ENCODE assay signal across 21 cellular contexts in the genomic region with DNA sequence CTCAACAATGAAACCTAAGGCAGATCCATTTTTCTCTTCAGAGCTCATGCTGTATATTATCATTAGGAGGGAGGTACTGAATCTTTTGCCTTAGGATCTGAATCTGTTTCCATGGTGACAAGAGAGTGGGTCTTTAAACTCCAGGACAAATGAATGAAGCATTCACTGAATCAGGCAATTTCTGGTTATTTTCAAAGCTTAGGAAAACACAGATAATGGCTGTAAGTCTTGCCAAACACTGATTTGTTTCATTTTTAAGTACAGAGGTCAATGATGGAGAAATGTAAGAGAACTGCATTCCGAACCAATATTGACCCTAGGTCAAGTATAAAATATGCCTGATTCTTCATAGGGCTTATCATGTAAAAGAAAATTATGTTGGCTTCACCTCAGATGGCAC.
"Had no signal": no experiment of that assay in that cellular context is flagged by ENCODE, and none has a peak within 500 bp of the region (broad histone marks: within the 10 kb centered on the region; RNA-seq: fewer than 3 reads in every experiment).

No MANE protein-coding gene starts in this region.

- H3K27me3 ChIP-seq: heart right ventricle, right atrium auricular region, upper lobe of left lung had no signal

- H3K9me3 Mint-ChIP-seq: activated CD4-positive, alpha-beta T cell treated with anti-CD3 and anti-CD28 coated beads, Interleukin-2, amount 10 ng/mL, durations not matched to agents 24 days and 14 days; activated CD8-positive, alpha-beta T cell treated with anti-CD3 and anti-CD28 coated beads for 36 hours; activated naive CD8-positive, alpha-beta T cell treated with anti-CD3 and anti-CD28 coated beads, Interleukin-2, amount 10 ng/mL, durations not matched to agents 7 days and 5 days; activated T-helper 2 cell treated with anti-CD3 and anti-CD28 coated beads, Interferon-gamma antibody, Interleukin-2, Interleukin-4, amounts not matched to agents 10 μg/mL and 5 μg/mL and 100 μg/mL, durations not matched to agents 14 hours and 24 hours and 36 hours; memory B cell; neural crest cell had no signal

- H3K27ac ChIP-seq: heart right ventricle, prostate gland, right atrium auricular region, upper lobe of left lung had no signal

- ATAC-seq: activated CD8-positive, alpha-beta T cell treated with anti-CD3 and anti-CD28 coated beads for 36 hours; left ventricle myocardium superior had no signal

- H3K9me3 ChIP-seq: heart right ventricle, prostate gland, right atrium auricular region, upper lobe of left lung had no signal

- H3K36me3 ChIP-seq: heart right ventricle, prostate gland, right atrium auricular region, upper lobe of left lung had no signal

- H3K4me1 ChIP-seq: prostate gland, right atrium auricular region had no signal

- DNase-seq: activated CD4-positive, alpha-beta T cell treated with anti-CD3 and anti-CD28 coated beads, Interleukin-2, amount 10 ng/mL, durations not matched to agents 24 days and 14 days; activated CD8-positive, alpha-beta T cell treated with anti-CD3 and anti-CD28 coated beads for 36 hours; activated naive CD4-positive, alpha-beta T cell treated with Interleukin-2 at 50 U/mL for 16 hours; activated naive CD8-positive, alpha-beta T cell treated with anti-CD3 and anti-CD28 coated beads, Interleukin-2, amount 10 ng/mL, durations not matched to agents 7 days and 5 days; activated T-cell treated with anti-CD3 and anti-CD28 coated beads, Interleukin-2, amount 50 U/mL, for 1 hour; anterior cingulate cortex; cerebellar nuclear complex; cortex of kidney; effector CD4-positive, alpha-beta T cell; heart right ventricle; left ventricle myocardium superior; stimulated activated CD4-positive, alpha-beta T cell treated with anti-CD3 and anti-CD28 coated beads, Interleukin-12 subunit alpha, Interleukin-12 subunit beta, amount 100 ng/mL, for 4 hours; stimulated activated CD4-positive, alpha-beta T cell treated with anti-CD3 and anti-CD28 coated beads, Interleukin-1b, Interleukin-23, amount 100 ng/mL, for 48 hours; stimulated activated CD8-positive, alpha-beta memory T cell treated with anti-CD3 and anti-CD28 coated beads, Interleukin-4, amount 100 ng/mL, for 48 hours; T-helper 9 cell; upper lobe of left lung had no signal

- H3K4me3 ChIP-seq: heart right ventricle, prostate gland, right atrium auricular region, upper lobe of left lung had no signal

- H3K36me3 Mint-ChIP-seq: activated naive CD8-positive, alpha-beta T cell treated with anti-CD3 and anti-CD28 coated beads, Interleukin-2, amount 10 ng/mL, durations not matched to agents 7 days and 5 days; memory B cell had no signal

- H3K27ac Mint-ChIP-seq: activated CD4-positive, alpha-beta T cell treated with anti-CD3 and anti-CD28 coated beads, Interleukin-2, amount 10 ng/mL, durations not matched to agents 24 days and 14 days; activated CD8-positive, alpha-beta T cell treated with anti-CD3 and anti-CD28 coated beads for 36 hours; activated naive CD8-positive, alpha-beta T cell treated with anti-CD3 and anti-CD28 coated beads, Interleukin-2, amount 10 ng/mL, durations not matched to agents 7 days and 5 days; activated T-helper 2 cell treated with anti-CD3 and anti-CD28 coated beads, Interferon-gamma antibody, Interleukin-2, Interleukin-4, amounts not matched to agents 10 μg/mL and 5 μg/mL and 100 μg/mL, durations not matched to agents 14 hours and 24 hours and 36 hours; memory B cell had no signal

- H3K4me1 Mint-ChIP-seq: memory B cell had no signal

- H3K4me3 Mint-ChIP-seq: activated CD4-positive, alpha-beta T cell treated with anti-CD3 and anti-CD28 coated beads, Interleukin-2, amount 10 ng/mL, durations not matched to agents 24 days and 14 days; activated CD8-positive, alpha-beta T cell treated with anti-CD3 and anti-CD28 coated beads for 36 hours; activated naive CD8-positive, alpha-beta T cell treated with anti-CD3 and anti-CD28 coated beads, Interleukin-2, amount 10 ng/mL, durations not matched to agents 7 days and 5 days; memory B cell; neural crest cell had no signal
